In the genomic region with DNA sequence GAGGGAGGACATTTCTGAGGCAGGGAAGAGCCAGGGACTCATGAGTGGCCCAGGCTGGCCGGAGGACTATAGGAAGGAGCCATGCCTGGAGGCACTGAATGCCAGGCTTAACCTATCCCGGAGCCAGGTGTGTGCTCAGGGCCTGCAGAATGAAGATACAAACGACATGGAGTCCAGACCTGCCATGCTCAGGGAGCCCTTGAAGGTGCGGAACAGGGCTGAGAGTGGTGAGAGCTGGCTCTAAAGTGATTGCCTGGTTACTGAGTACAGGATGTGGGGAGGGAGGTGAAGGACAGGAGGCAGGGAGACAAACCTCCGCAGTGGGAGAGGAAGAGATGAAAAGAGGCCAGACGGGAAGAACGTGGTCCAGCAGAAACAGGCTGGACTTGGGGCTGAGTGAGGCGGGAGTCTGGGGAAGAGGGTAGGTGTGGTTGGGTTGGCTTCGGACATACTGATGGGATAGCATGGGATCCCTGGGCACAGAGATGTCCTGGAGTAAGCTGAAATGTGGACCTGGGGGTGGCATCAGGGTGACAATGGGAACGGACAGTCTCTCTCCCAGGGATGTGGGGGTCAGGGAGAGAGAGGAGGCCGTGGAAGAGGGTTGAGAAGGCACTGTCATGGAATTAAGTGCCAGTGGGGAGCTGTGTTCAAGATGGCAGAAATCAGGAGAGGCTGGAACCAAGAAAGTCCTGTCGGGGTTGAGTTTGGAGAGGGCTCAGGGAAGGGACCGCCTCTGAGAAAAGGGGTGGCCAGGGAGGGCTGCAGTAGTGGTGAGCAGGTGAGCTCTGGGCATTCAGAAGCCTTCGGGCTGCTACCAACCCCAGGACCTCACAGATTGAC, we compare ENCODE assay signal across 8 cellular contexts. TPM values are rescaled to one million over a fixed set of nuclear protein-coding genes. Genes with fewer than 3 reads are reported as not detected.
DNase-seq lines count a peak whose midpoint lies in the region; ATAC-seq and FAIRE-seq lines count a peak whose summit lies in the region.

No MANE protein-coding gene starts in this region.

- H3K27me3 ChIP-seq in iPS DF 6.9 (ENCODE audit: control insufficient read depth, insufficient read depth, low read length) (no peaks in the 10 kb centered on the region), subcutaneous abdominal adipose tissue (ENCODE audit: control insufficient read depth in 5 of 5, insufficient read depth in 4 of 5, low read length in 5 of 5) (no peaks in the 10 kb centered on the region)

- peak overlapping the region; percentile 85 for H3K4me3 Mint-ChIP-seq in activated T-helper 17 cell treated with anti-CD3 and anti-CD28 coated beads, Interleukin-2, amount 50 U/mL, for 72 hours

- peaks cover 5% of the 10 kb centered on the region; the same call in 1 of the 2 replicates for H3K4me1 ChIP-seq in iPS DF 6.9 (ENCODE audit: control insufficient read depth, insufficient read depth, low read length)
- H3K4me1 ChIP-seq in subcutaneous abdominal adipose tissue (ENCODE audit: control insufficient read depth in 5 of 5, insufficient read depth in 5 of 5, low read length in 5 of 5), result peaks cover 9 to 86% (median 67%) of the 10 kb centered on the region in 5 donors

- H3K36me3 Mint-ChIP-seq in activated T-helper 17 cell treated with anti-CD3 and anti-CD28 coated beads, Interleukin-2, amount 50 U/mL, for 72 hours (ENCODE audit: low read depth), result peaks cover 91% of the 10 kb centered on the region

- H3K27ac ChIP-seq in iPS DF 6.9 (ENCODE audit: low read length) (no peak overlapping the region), subcutaneous abdominal adipose tissue (ENCODE audit: low read depth, low read length) (peak overlapping the region; percentile 97)

- no peak for FAIRE-seq in urothelium cell line (lab: Jason Lieb, UNC)

- H3K36me3 ChIP-seq in iPS DF 6.9 (ENCODE audit: control insufficient read depth, insufficient read depth, low read length) (peaks cover 31% of the 10 kb centered on the region), subcutaneous abdominal adipose tissue (ENCODE audit: control insufficient read depth in 5 of 5, insufficient read depth in 5 of 5, low read length in 5 of 5) (peaks cover 0 to 63% (median 55%) of the 10 kb centered on the region in 5 donors)

- peak; percentile 22 for ATAC-seq in activated T-helper 17 cell treated with anti-CD3 and anti-CD28 coated beads, Interleukin-2, amount 50 U/mL, for 72 hours (replicated peaks)

- peak overlapping the region; percentile 17 to 79 (median 64) for H3K9ac ChIP-seq in subcutaneous abdominal adipose tissue (ENCODE audit: low read length in 5 of 5)

- H3K4me3 ChIP-seq in iPS DF 6.9 (ENCODE audit: low read length) (peak overlapping the region; percentile 87; the same call in 1 of the 2 replicates), subcutaneous abdominal adipose tissue (ENCODE audit: low read depth in 1 of 5, low read length in 5 of 5) (peak overlapping the region in 4 of 5 donors; percentile 45 to 80 (median 74))

- peak overlapping the region; percentile 98 for H3K27ac Mint-ChIP-seq in activated T-helper 17 cell treated with anti-CD3 and anti-CD28 coated beads, Interleukin-2, amount 50 U/mL, for 72 hours

- no peaks in the 10 kb centered on the region for H3K27me3 Mint-ChIP-seq in activated T-helper 17 cell treated with anti-CD3 and anti-CD28 coated beads, Interleukin-2, amount 50 U/mL, for 72 hours

- DNase-seq in NOMO-1 treated with DMSO at 0.1 percent for 48 hours (lab: John Stamatoyannopoulos, UW; ENCODE audit: unreplicated experiment) (peak; percentile 19), NOMO-1 treated with dmso at 0.1 percent for 144 hours (lab: John Stamatoyannopoulos, UW; ENCODE audit: unreplicated experiment) (no peak), iPS DF 6.9 (ENCODE audit: low read depth, low spot score) (no peak), DMS79 (lab: John Stamatoyannopoulos, UW) (no peak), urothelium cell line (ENCODE audit: low spot score) (no peak), NAMALWA (ENCODE audit: low spot score) (no peak)

- H3K4me1 Mint-ChIP-seq in activated T-helper 17 cell treated with anti-CD3 and anti-CD28 coated beads, Interleukin-2, amount 50 U/mL, for 72 hours, result peaks cover 16% of the 10 kb centered on the region

- WGBS in iPS DF 6.9 (ENCODE audit: insufficient coverage, insufficient read length), result no CpG with 5 or more reads among the region's 14 CpGs

- no peaks in the 10 kb centered on the region for H3K9me3 ChIP-seq in iPS DF 6.9 (ENCODE audit: control insufficient read depth, insufficient read depth, low read length)
- no peaks in the 10 kb centered on the region for H3K9me3 ChIP-seq in subcutaneous abdominal adipose tissue (ENCODE audit: control insufficient read depth in 5 of 5, low read length in 5 of 5)

- no peaks in the 10 kb centered on the region for H3K9me3 Mint-ChIP-seq in activated T-helper 17 cell treated with anti-CD3 and anti-CD28 coated beads, Interleukin-2, amount 50 U/mL, for 72 hours

RNA-seq across cellular contexts. Expression of a gene that starts 1.5 kb away (rescaled TPM):
- 100 to 1,000 TPM; 102 to 137 TPM for total RNA-seq in activated T-helper 17 cell treated with anti-CD3 and anti-CD28 coated beads, Interleukin-2, amount 50 U/mL, for 72 hours

RNA-seq across cellular contexts. Expression of a gene that starts 15.8 kb away (rescaled TPM):
- total RNA-seq in activated T-helper 17 cell treated with anti-CD3 and anti-CD28 coated beads, Interleukin-2, amount 50 U/mL, for 72 hours, result 10 to 100 TPM; 15.8 to 22.0 TPM

RNA-seq across cellular contexts. Expression of a gene that starts 21.3 kb away (rescaled TPM):
- total RNA-seq in activated T-helper 17 cell treated with anti-CD3 and anti-CD28 coated beads, Interleukin-2, amount 50 U/mL, for 72 hours, result 100 to 1,000 TPM; 197 to 265 TPM
